Comparison of ENCODE assay signal across 1 cellular context in the genomic region with DNA sequence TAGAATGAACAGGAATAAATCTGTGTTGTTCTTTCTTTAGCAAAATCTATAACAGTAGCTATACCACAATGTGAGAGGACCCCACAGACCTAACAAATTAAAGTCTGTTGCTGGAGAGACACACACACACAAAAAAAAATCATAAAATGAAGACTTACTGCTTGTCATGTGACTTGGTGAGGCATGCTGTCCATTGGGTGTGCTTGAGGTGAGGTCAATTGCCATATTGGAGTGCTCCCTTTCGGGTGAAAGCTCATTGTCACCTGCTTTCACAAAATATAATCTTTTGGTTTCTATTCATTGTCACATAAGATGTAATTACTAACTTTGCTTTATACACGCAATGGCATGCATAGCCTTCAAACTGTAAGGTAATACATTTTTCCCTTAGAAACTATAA.
TF ChIP-seq lines count a peak whose summit lies in the region.

No MANE protein-coding gene starts in this region.

TF ChIP-seq in GM12878, 131 proteins besides CTCF, POLR2A, EP300 and RAD21 (continued from another document):
- no peak for TF ChIP-seq E4F1 (IDR thresholded peaks at IDR 0.05; ENCODE audit: borderline replicate concordance, partially characterized antibody)
- TF ChIP-seq YY1 (IDR thresholded peaks at IDR 0.05; ENCODE audit: low read depth, low read length), result peak; percentile 76
- TF ChIP-seq KDM1A (IDR thresholded peaks at IDR 0.05; ENCODE audit: borderline replicate concordance), result no peak
- TF ChIP-seq CREM (IDR thresholded peaks at IDR 0.05; ENCODE audit: low read depth), result no peak
- no peak for TF ChIP-seq TAF1 (IDR thresholded peaks at IDR 0.05; ENCODE audit: borderline replicate concordance, low read depth, low read length)
- no peak for TF ChIP-seq PBX3 (IDR thresholded peaks at IDR 0.05; ENCODE audit: insufficient replicate concordance, low read depth, low read length)
- peak; percentile 94 for TF ChIP-seq RAD51 (IDR thresholded peaks at IDR 0.05)
- TF ChIP-seq RFX5 (IDR thresholded peaks at IDR 0.05; ENCODE audit: low read depth, low read length), result peak; percentile 44; the same call in 1 of the 2 replicates
- TF ChIP-seq SIN3A (IDR thresholded peaks at IDR 0.05; ENCODE audit: low read depth, low read length), result no peak
- TF ChIP-seq ESRRA (IDR thresholded peaks at IDR 0.05; ENCODE audit: low read length), result no peak
